1 cellular context compared by ENCODE assay signal in the genomic region with DNA sequence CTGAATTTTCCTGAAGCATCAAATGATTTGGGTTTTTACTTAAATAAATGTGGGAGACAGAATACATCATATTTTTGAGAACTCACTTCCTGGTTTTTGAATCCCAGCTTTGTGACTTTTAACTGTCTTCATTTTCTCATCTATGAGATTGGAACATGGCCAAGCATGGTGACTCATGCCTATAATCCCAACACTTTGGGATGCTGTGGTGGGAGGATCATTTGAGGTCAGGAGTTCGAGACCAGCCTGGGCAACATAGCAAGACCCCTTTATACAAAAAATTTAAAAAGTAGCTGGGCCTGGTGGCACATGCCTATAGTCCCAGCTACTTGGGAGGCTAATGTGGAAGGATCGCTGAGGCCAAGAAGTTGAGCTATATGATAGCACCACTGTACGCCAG.
TF ChIP-seq lines count a peak whose summit lies in the region.

No MANE protein-coding gene starts in this region.

TF ChIP-seq in K562, 482 proteins besides CTCF, POLR2A, EP300 and RAD21 (continued from another document and continues in another):
- TF ChIP-seq, protein P1, sequence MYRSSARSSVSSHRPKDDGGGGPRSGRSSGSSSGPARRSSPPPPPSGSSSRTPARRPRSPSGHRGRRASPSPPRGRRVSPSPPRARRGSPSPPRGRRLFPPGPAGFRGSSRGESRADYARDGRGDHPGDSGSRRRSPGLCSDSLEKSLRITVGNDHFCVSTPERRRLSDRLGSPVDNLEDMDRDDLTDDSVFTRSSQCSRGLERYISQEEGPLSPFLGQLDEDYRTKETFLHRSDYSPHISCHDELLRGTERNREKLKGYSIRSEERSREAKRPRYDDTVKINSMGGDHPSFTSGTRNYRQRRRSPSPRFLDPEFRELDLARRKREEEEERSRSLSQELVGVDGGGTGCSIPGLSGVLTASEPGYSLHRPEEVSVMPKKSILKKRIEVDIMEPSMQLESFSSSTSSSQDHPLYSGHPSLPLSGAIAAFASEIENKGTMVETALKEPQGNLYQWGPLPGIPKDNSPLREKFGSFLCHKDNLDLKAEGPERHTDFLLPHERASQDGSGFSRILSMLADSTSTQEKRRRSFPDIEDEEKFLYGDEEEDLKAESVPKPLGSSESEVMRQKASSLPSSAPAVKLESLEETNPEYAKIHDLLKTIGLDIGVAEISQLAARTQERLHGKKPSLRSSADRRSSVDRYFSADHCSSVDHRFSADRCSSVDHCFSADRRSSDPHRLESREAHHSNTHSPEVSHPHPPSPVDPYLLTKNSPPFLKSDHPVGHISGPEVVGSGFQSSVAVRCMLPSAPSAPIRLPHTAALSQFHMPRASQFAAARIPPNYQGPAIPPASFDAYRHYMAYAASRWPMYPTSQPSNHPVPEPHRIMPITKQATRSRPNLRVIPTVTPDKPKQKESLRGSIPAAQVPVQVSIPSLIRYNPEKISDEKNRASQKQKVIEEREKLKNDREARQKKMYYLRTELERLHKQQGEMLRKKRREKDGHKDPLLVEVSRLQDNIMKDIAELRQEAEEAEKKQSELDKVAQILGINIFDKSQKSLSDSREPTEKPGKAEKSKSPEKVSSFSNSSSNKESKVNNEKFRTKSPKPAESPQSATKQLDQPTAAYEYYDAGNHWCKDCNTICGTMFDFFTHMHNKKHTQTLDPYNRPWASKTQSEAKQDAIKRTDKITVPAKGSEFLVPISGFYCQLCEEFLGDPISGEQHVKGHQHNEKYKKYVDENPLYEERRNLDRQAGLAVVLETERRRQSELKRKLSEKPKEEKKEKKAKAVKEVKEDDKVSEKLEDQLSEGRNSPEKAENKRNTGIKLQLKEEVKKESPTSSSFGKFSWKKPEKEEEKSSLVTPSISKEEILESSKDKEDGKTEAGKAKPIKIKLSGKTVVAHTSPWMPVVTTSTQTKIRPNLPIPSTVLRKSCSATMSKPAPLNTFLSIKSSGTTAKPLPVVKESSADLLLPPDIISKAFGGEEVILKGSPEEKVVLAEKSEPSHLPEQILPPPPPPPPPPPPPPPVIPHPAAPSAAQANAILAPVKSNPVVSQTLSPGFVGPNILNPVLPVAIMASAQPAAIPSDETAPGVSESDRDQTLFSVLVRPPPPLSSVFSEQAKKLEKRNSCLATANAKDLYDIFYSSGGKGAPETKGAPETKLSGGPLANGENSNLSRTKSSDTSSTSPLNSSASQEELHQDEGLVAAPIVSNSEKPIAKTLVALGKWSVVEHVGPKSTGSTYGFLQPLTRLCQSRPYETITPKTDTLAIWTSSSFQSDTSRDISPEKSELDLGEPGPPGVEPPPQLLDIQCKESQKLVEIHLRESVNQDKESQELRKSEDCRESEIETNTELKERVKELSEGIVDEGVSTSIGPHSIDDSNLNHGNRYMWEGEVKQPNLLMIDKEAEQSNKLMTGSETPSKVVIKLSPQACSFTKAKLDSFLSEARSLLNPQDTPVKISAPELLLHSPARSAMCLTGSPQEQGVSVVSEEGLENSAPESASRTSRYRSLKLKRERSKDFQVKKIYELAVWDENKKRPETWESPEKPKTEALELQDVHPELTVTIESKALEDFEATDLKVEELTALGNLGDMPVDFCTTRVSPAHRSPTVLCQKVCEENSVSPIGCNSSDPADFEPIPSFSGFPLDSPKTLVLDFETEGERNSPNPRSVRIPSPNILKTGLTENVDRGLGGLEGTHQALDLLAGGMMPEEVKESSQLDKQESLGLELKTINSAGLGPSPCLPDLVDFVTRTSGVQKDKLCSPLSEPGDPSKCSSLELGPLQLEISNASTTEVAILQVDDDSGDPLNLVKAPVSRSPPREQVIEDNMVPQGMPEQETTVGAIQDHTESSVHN (IDR thresholded peaks at IDR 0.05; ENCODE audit: borderline replicate concordance in 1 of 2, low read depth in 1 of 2): no peak
- TF ChIP-seq, protein P2, sequence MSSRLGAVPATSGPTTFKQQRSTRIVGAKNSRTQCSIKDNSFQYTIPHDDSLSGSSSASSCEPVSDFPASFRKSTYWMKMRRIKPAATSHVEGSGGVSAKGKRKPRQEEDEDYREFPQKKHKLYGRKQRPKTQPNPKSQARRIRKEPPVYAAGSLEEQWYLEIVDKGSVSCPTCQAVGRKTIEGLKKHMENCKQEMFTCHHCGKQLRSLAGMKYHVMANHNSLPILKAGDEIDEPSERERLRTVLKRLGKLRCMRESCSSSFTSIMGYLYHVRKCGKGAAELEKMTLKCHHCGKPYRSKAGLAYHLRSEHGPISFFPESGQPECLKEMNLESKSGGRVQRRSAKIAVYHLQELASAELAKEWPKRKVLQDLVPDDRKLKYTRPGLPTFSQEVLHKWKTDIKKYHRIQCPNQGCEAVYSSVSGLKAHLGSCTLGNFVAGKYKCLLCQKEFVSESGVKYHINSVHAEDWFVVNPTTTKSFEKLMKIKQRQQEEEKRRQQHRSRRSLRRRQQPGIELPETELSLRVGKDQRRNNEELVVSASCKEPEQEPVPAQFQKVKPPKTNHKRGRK (tag; IDR thresholded peaks at IDR 0.05): no peak
- TF ChIP-seq KDM1A (IDR thresholded peaks at IDR 0.05) (peak in 1 of 2 experiments; percentile 65; a peak in 1 of 4 replicates), ZNF217 (CRISPR knock-in tag; IDR thresholded peaks at IDR 0.05) (no peak), ZMIZ1 (IDR thresholded peaks at IDR 0.05; ENCODE audit: low read depth in 2 of 2, low read length in 2 of 2) (no peak), ZBTB34 (CRISPR knock-in tag; IDR thresholded peaks at IDR 0.05) (no peak), ZKSCAN1 (IDR thresholded peaks at IDR 0.05; ENCODE audit: low read depth, low read length) (no peak), NFIX (CRISPR knock-in tag; IDR thresholded peaks at IDR 0.05; ENCODE audit: low read depth) (no peak), EHMT2 (IDR thresholded peaks at IDR 0.05) (no peak), SMARCB1 (IDR thresholded peaks at IDR 0.05; ENCODE audit: insufficient read length, low read depth) (no peak), EGR1 (conservative IDR thresholded peaks at IDR 0.05) (peak; percentile 54; the same call in 1 of the 2 replicates), CHD4 (IDR thresholded peaks at IDR 0.05; ENCODE audit: insufficient read depth, insufficient replicate concordance, low read depth, low read length, poor library complexity, severe bottlenecking) (no peak), NFIC (IDR thresholded peaks at IDR 0.05) (peak; percentile 94), HIVEP1 (CRISPR knock-in tag; IDR thresholded peaks at IDR 0.05) (no peak), SRF (CRISPR knock-in tag; IDR thresholded peaks at IDR 0.05) (no peak), JUN (IDR thresholded peaks at IDR 0.05; ENCODE audit: borderline replicate concordance, low read depth, low read length) (peak; percentile 62; the same call in 1 of the 2 replicates), JUN (CRISPR knock-in tag; IDR thresholded peaks at IDR 0.05; ENCODE audit: borderline replicate concordance) (no peak), NBN (IDR thresholded peaks at IDR 0.05; ENCODE audit: low read depth) (no peak), RBM39 (optimal IDR thresholded peaks at IDR 0.05; ENCODE audit: low read depth, low read length) (no peak), NCOR1 (IDR thresholded peaks at IDR 0.05) (no peak), SRSF7 (optimal IDR thresholded peaks at IDR 0.05; ENCODE audit: low read depth, low read length) (no peak), PCBP2 (IDR thresholded peaks at IDR 0.05; ENCODE audit: low read depth, low read length, poor library complexity, severe bottlenecking) (no peak), TAF7 (tag; IDR thresholded peaks at IDR 0.05) (no peak), CHAMP1 (IDR thresholded peaks at IDR 0.05) (peak; percentile 83), CC2D1A (IDR thresholded peaks at IDR 0.05) (peak; percentile 67), HMGN3 (IDR thresholded peaks at IDR 0.05; ENCODE audit: borderline replicate concordance, extremely low read depth, insufficient read length, low read depth, low read length) (no peak), FOXM1 (IDR thresholded peaks at IDR 0.05; ENCODE audit: low read depth) (peak; percentile 32; the same call in 1 of the 2 replicates), FOXM1 (CRISPR knock-in tag; IDR thresholded peaks at IDR 0.05; ENCODE audit: low read depth) (no peak), BRF1 (IDR thresholded peaks at IDR 0.05; ENCODE audit: borderline replicate concordance, extremely low read depth, insufficient read length) (no peak), RBBP5 (IDR thresholded peaks at IDR 0.05; ENCODE audit: borderline replicate concordance, insufficient read depth, low read length, poor library complexity, severe bottlenecking) (no peak), L3MBTL2 (IDR thresholded peaks at IDR 0.05) (no peak), SMARCA5 (IDR thresholded peaks at IDR 0.05) (no peak)
- TF ChIP-seq, protein P3, sequence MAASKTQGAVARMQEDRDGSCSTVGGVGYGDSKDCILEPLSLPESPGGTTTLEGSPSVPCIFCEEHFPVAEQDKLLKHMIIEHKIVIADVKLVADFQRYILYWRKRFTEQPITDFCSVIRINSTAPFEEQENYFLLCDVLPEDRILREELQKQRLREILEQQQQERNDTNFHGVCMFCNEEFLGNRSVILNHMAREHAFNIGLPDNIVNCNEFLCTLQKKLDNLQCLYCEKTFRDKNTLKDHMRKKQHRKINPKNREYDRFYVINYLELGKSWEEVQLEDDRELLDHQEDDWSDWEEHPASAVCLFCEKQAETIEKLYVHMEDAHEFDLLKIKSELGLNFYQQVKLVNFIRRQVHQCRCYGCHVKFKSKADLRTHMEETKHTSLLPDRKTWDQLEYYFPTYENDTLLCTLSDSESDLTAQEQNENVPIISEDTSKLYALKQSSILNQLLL (CRISPR knock-in tag; IDR thresholded peaks at IDR 0.05; ENCODE audit: borderline replicate concordance): no peak
- TF ChIP-seq, protein P4, sequence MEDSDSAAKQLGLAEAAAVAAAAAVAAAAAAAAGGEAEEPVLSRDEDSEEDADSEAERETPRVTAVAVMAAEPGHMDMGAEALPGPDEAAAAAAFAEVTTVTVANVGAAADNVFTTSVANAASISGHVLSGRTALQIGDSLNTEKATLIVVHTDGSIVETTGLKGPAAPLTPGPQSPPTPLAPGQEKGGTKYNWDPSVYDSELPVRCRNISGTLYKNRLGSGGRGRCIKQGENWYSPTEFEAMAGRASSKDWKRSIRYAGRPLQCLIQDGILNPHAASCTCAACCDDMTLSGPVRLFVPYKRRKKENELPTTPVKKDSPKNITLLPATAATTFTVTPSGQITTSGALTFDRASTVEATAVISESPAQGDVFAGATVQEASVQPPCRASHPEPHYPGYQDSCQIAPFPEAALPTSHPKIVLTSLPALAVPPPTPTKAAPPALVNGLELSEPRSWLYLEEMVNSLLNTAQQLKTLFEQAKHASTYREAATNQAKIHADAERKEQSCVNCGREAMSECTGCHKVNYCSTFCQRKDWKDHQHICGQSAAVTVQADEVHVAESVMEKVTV (CRISPR knock-in tag; IDR thresholded peaks at IDR 0.05): no peak
- TF ChIP-seq, protein P5, sequence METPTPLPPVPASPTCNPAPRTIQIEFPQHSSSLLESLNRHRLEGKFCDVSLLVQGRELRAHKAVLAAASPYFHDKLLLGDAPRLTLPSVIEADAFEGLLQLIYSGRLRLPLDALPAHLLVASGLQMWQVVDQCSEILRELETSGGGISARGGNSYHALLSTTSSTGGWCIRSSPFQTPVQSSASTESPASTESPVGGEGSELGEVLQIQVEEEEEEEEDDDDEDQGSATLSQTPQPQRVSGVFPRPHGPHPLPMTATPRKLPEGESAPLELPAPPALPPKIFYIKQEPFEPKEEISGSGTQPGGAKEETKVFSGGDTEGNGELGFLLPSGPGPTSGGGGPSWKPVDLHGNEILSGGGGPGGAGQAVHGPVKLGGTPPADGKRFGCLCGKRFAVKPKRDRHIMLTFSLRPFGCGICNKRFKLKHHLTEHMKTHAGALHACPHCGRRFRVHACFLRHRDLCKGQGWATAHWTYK (CRISPR knock-in tag; IDR thresholded peaks at IDR 0.05): no peak
